Comparison of ENCODE assay signal across 9 cellular contexts in genomic region chr22:23966568-23966967, GRCh38. TPM values are rescaled to one million over a fixed set of nuclear protein-coding genes. Genes with fewer than 3 reads are reported as not detected.
DNase-seq lines count a peak whose midpoint lies in the region; ATAC-seq, FAIRE-seq and TF ChIP-seq lines count a peak whose summit lies in the region.
"Not testable (repeated sequence)": the region's sequence is repeated elsewhere in the genome, so short reads cannot be mapped to it uniquely, and the experiment has no call there.
"Had no signal": no experiment of that assay in that cellular context is flagged by ENCODE, and none has a peak within 500 bp of the region (broad histone marks: within the 10 kb centered on the region; RNA-seq: fewer than 3 reads in every experiment).

DDTL (plus strand) TSS chr22:23966888; CDS start chr22:23966915, 27 bp downstream.

- not testable (repeated sequence) for H3K23ac ChIP-seq in IMR-90 (ENCODE audit: low read depth, low read length)

- H3K4me3 ChIP-seq in IMR-90 (ENCODE audit: insufficient read depth, low read depth, low read length); K562; upper lobe of left lung: not testable (repeated sequence)

- not testable (repeated sequence) for H3K4ac ChIP-seq in IMR-90 (ENCODE audit: low read depth, low read length)

- in situ Hi-C loops in IMR-90 (cut with MboI; ENCODE audit: low sequenced_read_pairs): not testable (repeated sequence)
- in situ Hi-C loops in K562 (cut with MboI): loop anchor here (5.0 to 25.0 kb wide), 2 partner anchors 39 to 546 kb away; no protein-coding TSS in a partner anchor

- H3K79me2 ChIP-seq in K562 (ENCODE audit: control insufficient read depth, insufficient read depth, low read length): peaks cover 13% of the 10 kb centered on the region

- not testable (repeated sequence) for H2BK15ac ChIP-seq in IMR-90 (ENCODE audit: low read depth, low read length)

- H3K4me2 ChIP-seq in IMR-90 (ENCODE audit: low read depth, low read length); K562 (ENCODE audit: insufficient read depth, low read length): not testable (repeated sequence)

- not testable (repeated sequence) for H3K4me1 ChIP-seq in IMR-90 (ENCODE audit: control insufficient read depth, insufficient read depth, low read length); K562 (replicated peaks in 1 of 2; ENCODE audit: control insufficient read depth in 2 of 2, insufficient read depth in 2 of 2, low read length in 2 of 2)
- peaks cover 0 to 14% (median 3%) of the 10 kb centered on the region in 4 donors for H3K4me1 ChIP-seq in upper lobe of left lung

- H3K18ac ChIP-seq in IMR-90 (ENCODE audit: low read depth, low read length): not testable (repeated sequence)

- not testable (repeated sequence) for H3K27me3 ChIP-seq in IMR-90 (ENCODE audit: control insufficient read depth, insufficient read depth, low read length); K562 (ENCODE audit: control insufficient read depth in 2 of 2, insufficient read depth in 2 of 2, low read length in 2 of 2); upper lobe of left lung

- H2BK120ac ChIP-seq in IMR-90 (ENCODE audit: low read depth, low read length): not testable (repeated sequence)

- H2AK9ac ChIP-seq in IMR-90 (replicated peaks; ENCODE audit: low read depth, low read length, poor library complexity): not testable (repeated sequence)

- not testable (repeated sequence) for TF ChIP-seq POLR2A in IMR-90 (IDR thresholded peaks at IDR 0.05; ENCODE audit: low read depth, low read length); K562 (conservative IDR thresholded peaks at IDR 0.05); upper lobe of left lung (IDR thresholded peaks at IDR 0.05)

- TF ChIP-seq EP300 in K562 (IDR thresholded peaks at IDR 0.05; ENCODE audit: low read length); upper lobe of left lung (IDR thresholded peaks at IDR 0.05): not testable (repeated sequence)

- not testable (repeated sequence) for H3K9ac ChIP-seq in IMR-90 (ENCODE audit: low read depth, low read length); K562 (ENCODE audit: insufficient read depth in 1 of 2, low read depth in 2 of 2, low read length in 2 of 2)

- not testable (repeated sequence) for H3K14ac ChIP-seq in IMR-90 (replicated peaks; ENCODE audit: low read depth, low read length)

- H3K9me1 ChIP-seq in IMR-90 (ENCODE audit: insufficient read depth, low read length); K562 (ENCODE audit: control insufficient read depth, insufficient read depth, low read length): not testable (repeated sequence)

- H4K5ac ChIP-seq in IMR-90 (ENCODE audit: low read depth, low read length): not testable (repeated sequence)

- not testable (repeated sequence) for H3K27ac ChIP-seq in IMR-90 (ENCODE audit: insufficient read depth, low read length); K562 (ENCODE audit: extremely low read depth, low read depth, low read length); upper lobe of left lung

- WGBS in IMR-90 (ENCODE audit: extremely low coverage in 2 of 2, insufficient read length in 1 of 2), 2 experiments: no CpG with 5 or more reads among the region's 30 CpGs
- no CpG with 5 or more reads among the region's 30 CpGs for WGBS in K562 (ENCODE audit: insufficient coverage, low coverage, missing lambda C conversion rate)
- no CpG with 5 or more reads among the region's 30 CpGs for WGBS in upper lobe of left lung, 2 donors

- peak within 1 kb of the TSS in 1 of 2 experiments; percentile 25; a peak in 1 of 4 replicates for H4K8ac ChIP-seq in IMR-90 (ENCODE audit: low read depth in 2 of 2, low read length in 2 of 2)

- TF ChIP-seq RAD21 in IMR-90 (IDR thresholded peaks at IDR 0.05; ENCODE audit: low read length); K562 (CRISPR knock-in tag; conservative IDR thresholded peaks at IDR 0.05 in 1 of 2, IDR thresholded peaks at IDR 0.05 in 1 of 2): not testable (repeated sequence)

- not testable (repeated sequence) for H2BK5ac ChIP-seq in IMR-90 (ENCODE audit: low read depth, low read length, poor library complexity, severe bottlenecking)

- dilution Hi-C loops in IMR-90 (cut with HindIII; ENCODE audit: low sequenced_read_pairs, unreplicated experiment): not testable (repeated sequence)

- peak; percentile 75 for ATAC-seq in GM18858 (IDR thresholded peaks at IDR 0.05; ENCODE audit: unreplicated experiment)
- peak; percentile 84 for ATAC-seq in GM19468 (IDR thresholded peaks at IDR 0.05; ENCODE audit: extremely low read depth, unreplicated experiment)
- ATAC-seq in HG02623 (IDR thresholded peaks at IDR 0.05; ENCODE audit: unreplicated experiment): peak; percentile 92
- ATAC-seq in HG03103 (IDR thresholded peaks at IDR 0.05; ENCODE audit: low read depth, unreplicated experiment): peak; percentile 91
- ATAC-seq in IMR-90 (ENCODE audit: low read depth): peak; percentile 94
- peak; percentile 99 for ATAC-seq in K562
- peak; percentile 91 for ATAC-seq in left lobe of liver
- peak; percentile 98 to 99 for ATAC-seq in upper lobe of left lung (ENCODE audit: low FRiP score in 2 of 2)

- intact Hi-C loops in IMR-90 (cut with micrococcal nuclease); K562 (cut with micrococcal nuclease): not testable (repeated sequence)

- peak; percentile 99 for FAIRE-seq in K562 (lab: Jason Lieb, UNC)

- H4K20me1 ChIP-seq in IMR-90 (ENCODE audit: insufficient read depth, low read length); K562 (replicated peaks; ENCODE audit: control insufficient read depth, insufficient read depth, low read length): not testable (repeated sequence)

- POLR2A ChIA-PET in IMR-90 (lab: Charles Lee; ENCODE audit: unreplicated experiment); K562 (lab: Yijun Ruan, JAX): not testable (repeated sequence)

- H2BK20ac ChIP-seq in IMR-90 (ENCODE audit: low read depth, low read length): not testable (repeated sequence)

- H3K79me1 ChIP-seq in IMR-90 (ENCODE audit: low read depth in 1 of 2, low read length in 2 of 2): peaks cover 9 to 23% of the 10 kb centered on the region in 2 experiments

- not testable (repeated sequence) for H2AK5ac ChIP-seq in IMR-90 (ENCODE audit: low read depth, low read length)

- not testable (repeated sequence) for TF ChIP-seq CTCF in IMR-90 (conservative IDR thresholded peaks at IDR 0.05; ENCODE audit: low read depth, low read length); K562 (IDR thresholded peaks at IDR 0.05 in 2 of 3, conservative IDR thresholded peaks at IDR 0.05 in 1 of 3; ENCODE audit: insufficient read depth in 2 of 3, low read depth in 1 of 3, low read length in 3 of 3); upper lobe of left lung (IDR thresholded peaks at IDR 0.05)

- not testable (repeated sequence) for DNase-seq in IMR-90; K562 (ENCODE audit: extremely low read depth in 1 of 4, low spot score in 3 of 4); left lobe of liver (ENCODE audit: low spot score); upper lobe of left lung

- H3K56ac ChIP-seq in IMR-90 (ENCODE audit: extremely low read depth, insufficient read depth, low read length): not testable (repeated sequence)

- H3K9me3 ChIP-seq in IMR-90 (ENCODE audit: control insufficient read depth, insufficient read depth, low read length); K562 (replicated peaks; ENCODE audit: control insufficient read depth, insufficient read depth, low read depth, low read length); upper lobe of left lung: not testable (repeated sequence)

- not testable (repeated sequence) for BruUV-seq in IMR-90 (replicated peaks; lab: Mats Ljungman, UMichigan); K562 (replicated peaks; lab: Mats Ljungman, UMichigan)

- H3K36me3 ChIP-seq in IMR-90 (ENCODE audit: control insufficient read depth, insufficient read depth, low read length) (peaks cover 17% of the 10 kb centered on the region), K562 (ENCODE audit: control insufficient read depth, insufficient read depth, low read length) (peaks cover 25% of the 10 kb centered on the region), upper lobe of left lung (peaks cover 3 to 25% (median 15%) of the 10 kb centered on the region in 4 donors)

- not testable (repeated sequence) for H2AFZ ChIP-seq in IMR-90 (replicated peaks; ENCODE audit: low read length, poor library complexity); K562 (ENCODE audit: low read depth, low read length)

- H4K91ac ChIP-seq in IMR-90 (ENCODE audit: insufficient read depth, low read depth, low read length): not testable (repeated sequence)

- CTCF ChIA-PET in IMR-90 (lab: Yijun Ruan, JAX); K562 (lab: Yijun Ruan, JAX; ENCODE audit: low intra/inter-chr PET ratio): not testable (repeated sequence)

RNA-seq across cellular contexts. Expression of gene DDTL, which starts in this region (rescaled TPM):
- total RNA-seq in IMR-90 (2012; rRNA removed) (0.36 and 0.83 TPM in 2 replicates), K562 (2014; rRNA removed) (0.59 and 0.94 TPM in 2 replicates), K562 (2014; rRNA removed; fragmentation: Illumina TruSeq; extraction: Trizol) (not detected in 2 replicates), K562 (2015; rRNA removed; fragmentation: Illumina TruSeq; extraction: Trizol) (not detected in 2 replicates), K562 (2021) (not detected in 2 replicates), left lobe of liver (not detected), upper lobe of left lung (1 to 10 TPM in 3 of 6 donors, under 1 TPM in 1, not detected in 2; 0.91 to 5.7 (median 2.5) TPM)
- polyA plus RNA-seq in IMR-90 (2012; rRNA removed) (1.5 TPM in 2 replicates), K562 (2011; rRNA removed) (0.08 and 0.15 TPM in 2 replicates), K562 (2014; fragmentation: Illumina TruSeq; extraction: Trizol) (not detected in 2 replicates), K562 (2014; fragmentation: Nextera tagmentation; extraction: Ambion mirVana) (1 to 10 TPM in 1 of 2 experiments, under 1 TPM in 1; 0.87 to 1.7 TPM), K562 (2014; rRNA removed) (0.05 and 0.30 TPM in 2 replicates)
- polyA plus RNA-seq in IMR-90 (2012; cell fraction: cytosol; rRNA removed): 0.32 and 0.93 TPM in 2 replicates
- polyA plus RNA-seq in IMR-90 (2012; cell fraction: nucleus; rRNA removed; ENCODE audit: low replicate concordance): 2.6 and 3.0 TPM in 2 replicates
- total RNA-seq in K562 (2011; cell fraction: chromatin; rRNA removed; ENCODE audit: low replicate concordance): 0.21 and 0.46 TPM in 2 replicates
- total RNA-seq in K562 (2011; cell fraction: nucleolus; rRNA removed): 0.33 TPM in 1 of 2 replicates, not detected in the other
- 0.37 TPM in 1 of 2 replicates, not detected in the other for total RNA-seq in K562 (2011; cell fraction: nucleoplasm; rRNA removed)
- polyA plus RNA-seq in K562 (2011; cell fraction: cytosol; rRNA removed): not detected in 2 replicates
- 0.17 and 0.20 TPM in 2 replicates for polyA plus RNA-seq in K562 (2011; cell fraction: nucleus; rRNA removed)
- 5.1 and 6.3 TPM in 2 replicates for polyA plus RNA-seq in K562 (2012)
- polyA minus RNA-seq in K562 (2011; rRNA and poly(A)+ RNA removed): not detected in 2 replicates
- polyA minus RNA-seq in K562 (2011; cell fraction: cytosol; rRNA and poly(A)+ RNA removed): not detected in 2 replicates
- not detected in 2 replicates for polyA minus RNA-seq in K562 (2011; cell fraction: nucleus; rRNA and poly(A)+ RNA removed)
- total RNA-seq: ascending aorta had no signal

Comparison
In these comparisons a context has a peak if more than half of its experiments do, and no peak if none do; other contexts are left out.
1. Peak in ATAC-seq in left lobe of liver; RNA of the gene not detected or under 1 TPM.